ENCODE assay signal across 10 cellular contexts in the genomic region with DNA sequence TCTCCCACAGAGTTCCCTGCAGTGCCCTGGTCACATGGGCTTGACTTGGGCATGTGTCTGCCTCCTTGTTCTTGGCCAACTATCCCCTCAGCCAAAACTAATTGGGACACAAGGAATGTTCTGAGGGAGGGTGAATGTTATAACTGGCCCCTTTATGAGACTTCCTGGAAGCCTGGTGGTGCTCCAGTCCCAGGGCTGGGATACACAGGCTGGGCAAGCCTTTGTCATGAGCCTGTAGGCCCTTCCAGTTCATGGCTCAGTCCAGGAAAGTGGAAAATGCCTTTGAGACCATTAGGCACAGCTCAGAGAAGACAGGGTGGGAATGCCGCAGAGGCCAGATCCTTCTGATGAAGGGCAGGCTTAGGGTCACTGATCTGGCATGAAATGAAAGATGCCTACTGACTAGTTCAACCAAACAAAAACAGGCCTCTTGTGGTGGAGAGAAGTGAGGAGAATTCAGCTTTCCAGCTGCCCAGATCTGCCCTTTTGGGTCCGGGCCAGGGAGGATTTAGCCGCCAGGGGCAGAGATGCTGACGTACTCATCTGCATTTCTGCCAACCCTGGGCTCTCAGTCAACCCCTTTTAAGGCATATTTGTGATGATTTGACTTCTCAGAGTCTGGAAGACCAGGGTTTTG.
DNase-seq lines count a peak whose midpoint lies in the region; ATAC-seq and TF ChIP-seq lines count a peak whose summit lies in the region.
"Had no signal": no experiment of that assay in that cellular context is flagged by ENCODE, and none has a peak within 500 bp of the region (broad histone marks: within the 10 kb centered on the region; RNA-seq: fewer than 3 reads in every experiment).

No MANE protein-coding gene starts in this region.

- TF ChIP-seq CTCF in BE2C (IDR thresholded peaks at IDR 0.05; ENCODE audit: low read depth, low read length) (no peak), ascending aorta (IDR thresholded peaks at IDR 0.05) (peak in 2 of 3 experiments; percentile 21 to 27), psoas muscle (IDR thresholded peaks at IDR 0.05) (no peak), GM10266 (IDR thresholded peaks at IDR 0.05; ENCODE audit: control insufficient read depth, insufficient read depth, low read depth, missing control alignments) (no peak), mesothelial cell of epicardium (IDR thresholded peaks at IDR 0.05; ENCODE audit: unreplicated experiment) (no peak)

- intact Hi-C loops in ascending aorta (cut with DNase I) (loop anchor here (5.0 to 10.0 kb wide), 8 partner anchors 41 to 1381 kb away; no protein-coding TSS in a partner anchor), psoas muscle (cut with DNase I) (no loop called here)
- intact Hi-C loops in activated CD4-positive, alpha-beta memory T cell treated with anti-CD3 and anti-CD28 coated beads for 36 hours (cut with micrococcal nuclease): no loop called here

- ATAC-seq in psoas muscle (peak; percentile 27 to 73 (median 50)), HG03025 (IDR thresholded peaks at IDR 0.05; ENCODE audit: low FRiP score, unreplicated experiment) (no peak)

- H3K4me3 ChIP-seq in BE2C (ENCODE audit: low read depth, low read length): no peak overlapping the region
- no peak overlapping the region for H3K4me3 ChIP-seq in ascending aorta
- no peak overlapping the region for H3K4me3 ChIP-seq in psoas muscle

- 26 to 57% (median 42%) methylated on average over 4 of the region's 4 CpGs for WGBS in psoas muscle, 3 donors

- no peaks in the 10 kb centered on the region for H3K4me1 ChIP-seq in BE2C
- peaks cover 16 to 38% of the 10 kb centered on the region in 2 donors for H3K4me1 ChIP-seq in ascending aorta
- no peaks in the 10 kb centered on the region for H3K4me1 ChIP-seq in psoas muscle

- H3K27me3 Mint-ChIP-seq in mesothelial cell of epicardium (ENCODE audit: low read depth): peaks cover 78% of the 10 kb centered on the region
- no peaks in the 10 kb centered on the region for H3K27me3 Mint-ChIP-seq in activated CD4-positive, alpha-beta memory T cell treated with anti-CD3 and anti-CD28 coated beads for 36 hours

- H3K27me3 ChIP-seq in BE2C: no peaks in the 10 kb centered on the region
- H3K27me3 ChIP-seq in ascending aorta: no peaks in the 10 kb centered on the region
- no peaks in the 10 kb centered on the region for H3K27me3 ChIP-seq in psoas muscle (ENCODE audit: insufficient read depth in 3 of 3, low read length in 2 of 3)
- H3K27me3 ChIP-seq: neutrophil had no signal

- no peaks in the 10 kb centered on the region for H3K36me3 Mint-ChIP-seq in mesothelial cell of epicardium
- H3K36me3 Mint-ChIP-seq in activated CD4-positive, alpha-beta memory T cell treated with anti-CD3 and anti-CD28 coated beads for 36 hours: no peaks in the 10 kb centered on the region

- H3K27ac Mint-ChIP-seq in mesothelial cell of epicardium: no peak overlapping the region
- no peak overlapping the region for H3K27ac Mint-ChIP-seq in activated CD4-positive, alpha-beta memory T cell treated with anti-CD3 and anti-CD28 coated beads for 36 hours

- no peaks in the 10 kb centered on the region for H3K36me3 ChIP-seq in BE2C
- no peaks in the 10 kb centered on the region for H3K36me3 ChIP-seq in ascending aorta
- H3K36me3 ChIP-seq in psoas muscle (ENCODE audit: insufficient read depth in 1 of 2, low read depth in 1 of 2): no peaks in the 10 kb centered on the region
- H3K36me3 ChIP-seq: neutrophil had no signal

- CTCF ChIA-PET in activated CD4-positive, alpha-beta memory T cell treated with anti-CD3 and anti-CD28 coated beads for 36 hours (lab: Charles Lee): no interaction called here

- H3K27ac ChIP-seq in ascending aorta (peak overlapping the region; percentile 84 to 91), psoas muscle (peak overlapping the region; percentile 21)
- H3K27ac ChIP-seq: C4-2B, neutrophil had no signal

- H3K9me3 ChIP-seq in BE2C (no peaks in the 10 kb centered on the region), ascending aorta (no peaks in the 10 kb centered on the region), psoas muscle (no peaks in the 10 kb centered on the region)
- H3K9me3 ChIP-seq: neutrophil had no signal

- no peaks in the 10 kb centered on the region for H3K9me3 Mint-ChIP-seq in mesothelial cell of epicardium
- peaks cover 12% of the 10 kb centered on the region for H3K9me3 Mint-ChIP-seq in activated CD4-positive, alpha-beta memory T cell treated with anti-CD3 and anti-CD28 coated beads for 36 hours

- no peak overlapping the region for H3K4me3 Mint-ChIP-seq in mesothelial cell of epicardium
- H3K4me3 Mint-ChIP-seq in activated CD4-positive, alpha-beta memory T cell treated with anti-CD3 and anti-CD28 coated beads for 36 hours: no peak overlapping the region

- POLR2A ChIA-PET in activated CD4-positive, alpha-beta memory T cell treated with anti-CD3 and anti-CD28 coated beads for 36 hours (lab: Charles Lee): no interaction called here

- no peaks in the 10 kb centered on the region for H3K4me1 Mint-ChIP-seq in mesothelial cell of epicardium
- no peaks in the 10 kb centered on the region for H3K4me1 Mint-ChIP-seq in activated CD4-positive, alpha-beta memory T cell treated with anti-CD3 and anti-CD28 coated beads for 36 hours (ENCODE audit: low read depth)

- DNase-seq in BE2C (peak; percentile 29), ascending aorta (ENCODE audit: low spot score in 2 of 2) (peak; percentile 46 to 94), glomerular visceral epithelial cell (ENCODE audit: extremely low spot score) (peak; percentile 57), psoas muscle (peak; percentile 54 to 64), GM10266 (ENCODE audit: extremely low spot score) (no peak), mesothelial cell of epicardium (ENCODE audit: low spot score in 2 of 2, unreplicated experiment in 2 of 2) (no peak)
- no peak for DNase-seq in activated CD4-positive, alpha-beta memory T cell treated with anti-CD3 and anti-CD28 coated beads for 36 hours

Comparison
In these comparisons a context has a peak if more than half of its experiments do, and no peak if none do; other contexts are left out.
1. DNase-seq: peak in BE2C (single experiment), ascending aorta (2 of 2), glomerular visceral epithelial cell (single experiment) and psoas muscle (2 of 2); none in GM10266 (single experiment), mesothelial cell of epicardium (0 of 2) and activated CD4-positive, alpha-beta memory T cell treated with anti-CD3 and anti-CD28 coated beads for 36 hours (single experiment).
2. CTCF ChIP-seq: peak in ascending aorta (2 of 3); none in BE2C (single experiment), psoas muscle (single experiment), GM10266 (single experiment) and mesothelial cell of epicardium (single experiment).